1 cellular context compared by ENCODE assay signal in the genomic region with DNA sequence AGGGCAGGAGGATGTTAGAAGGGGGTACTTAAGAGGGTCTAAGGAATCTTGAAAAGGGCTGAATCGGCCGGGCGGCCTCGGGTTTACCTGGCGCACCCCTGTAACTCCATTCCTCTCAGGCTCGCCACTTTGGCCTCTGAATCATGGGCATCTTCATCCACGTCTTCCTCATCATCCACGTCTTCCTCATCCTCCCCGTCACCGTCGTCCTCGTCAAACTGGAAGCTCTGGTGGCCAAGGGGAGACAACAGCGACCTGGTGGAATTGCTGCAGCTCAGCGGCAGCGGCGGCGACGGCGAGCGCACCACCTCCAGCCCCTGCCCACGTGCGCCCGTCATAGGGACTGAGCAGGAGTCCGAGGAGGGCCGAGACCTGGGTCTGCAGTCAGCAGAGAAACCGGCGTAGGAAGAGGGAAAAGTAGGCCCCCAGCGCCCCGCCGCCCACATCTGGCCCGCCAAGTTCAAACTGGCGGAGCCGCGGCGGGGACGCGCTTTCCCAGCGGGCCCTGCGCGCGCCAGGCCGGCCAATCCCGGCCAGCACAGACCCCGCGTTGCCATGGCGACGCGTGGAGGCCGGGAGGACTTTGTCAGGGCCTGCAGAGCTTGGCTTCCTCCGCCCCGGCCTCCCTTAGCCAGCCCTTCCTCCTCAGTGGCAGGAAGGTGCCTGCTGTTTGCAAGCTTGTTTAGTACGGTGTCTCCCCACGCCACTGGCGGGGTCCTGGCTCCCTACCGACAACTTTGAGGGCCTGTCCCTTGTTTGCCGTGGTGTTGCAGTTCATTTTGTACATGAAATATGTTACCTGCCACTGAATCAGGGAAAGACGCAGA.
TF ChIP-seq lines count a peak whose summit lies in the region.

A gene with protein sequence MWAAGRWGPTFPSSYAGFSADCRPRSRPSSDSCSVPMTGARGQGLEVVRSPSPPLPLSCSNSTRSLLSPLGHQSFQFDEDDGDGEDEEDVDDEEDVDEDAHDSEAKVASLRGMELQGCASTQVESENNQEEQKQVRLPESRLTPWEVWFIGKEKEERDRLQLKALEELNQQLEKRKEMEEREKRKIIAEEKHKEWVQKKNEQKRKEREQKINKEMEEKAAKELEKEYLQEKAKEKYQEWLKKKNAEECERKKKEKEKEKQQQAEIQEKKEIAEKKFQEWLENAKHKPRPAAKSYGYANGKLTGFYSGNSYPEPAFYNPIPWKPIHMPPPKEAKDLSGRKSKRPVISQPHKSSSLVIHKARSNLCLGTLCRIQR (minus strand): TSS at position 467 of the 827 bp plus-strand sequence. CDS start 21 bp downstream, at position 446.

TF ChIP-seq in WTC11, 78 proteins besides CTCF, POLR2A, EP300 and RAD21 (continued from another document and continues in another):
- TF ChIP-seq, protein P1, sequence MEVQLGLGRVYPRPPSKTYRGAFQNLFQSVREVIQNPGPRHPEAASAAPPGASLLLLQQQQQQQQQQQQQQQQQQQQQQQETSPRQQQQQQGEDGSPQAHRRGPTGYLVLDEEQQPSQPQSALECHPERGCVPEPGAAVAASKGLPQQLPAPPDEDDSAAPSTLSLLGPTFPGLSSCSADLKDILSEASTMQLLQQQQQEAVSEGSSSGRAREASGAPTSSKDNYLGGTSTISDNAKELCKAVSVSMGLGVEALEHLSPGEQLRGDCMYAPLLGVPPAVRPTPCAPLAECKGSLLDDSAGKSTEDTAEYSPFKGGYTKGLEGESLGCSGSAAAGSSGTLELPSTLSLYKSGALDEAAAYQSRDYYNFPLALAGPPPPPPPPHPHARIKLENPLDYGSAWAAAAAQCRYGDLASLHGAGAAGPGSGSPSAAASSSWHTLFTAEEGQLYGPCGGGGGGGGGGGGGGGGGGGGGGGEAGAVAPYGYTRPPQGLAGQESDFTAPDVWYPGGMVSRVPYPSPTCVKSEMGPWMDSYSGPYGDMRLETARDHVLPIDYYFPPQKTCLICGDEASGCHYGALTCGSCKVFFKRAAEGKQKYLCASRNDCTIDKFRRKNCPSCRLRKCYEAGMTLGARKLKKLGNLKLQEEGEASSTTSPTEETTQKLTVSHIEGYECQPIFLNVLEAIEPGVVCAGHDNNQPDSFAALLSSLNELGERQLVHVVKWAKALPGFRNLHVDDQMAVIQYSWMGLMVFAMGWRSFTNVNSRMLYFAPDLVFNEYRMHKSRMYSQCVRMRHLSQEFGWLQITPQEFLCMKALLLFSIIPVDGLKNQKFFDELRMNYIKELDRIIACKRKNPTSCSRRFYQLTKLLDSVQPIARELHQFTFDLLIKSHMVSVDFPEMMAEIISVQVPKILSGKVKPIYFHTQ (CRISPR knock-in tag; IDR thresholded peaks at IDR 0.05): peak; percentile 3; the same call in 1 of the 2 replicates
- TF ChIP-seq SMAD4 (CRISPR knock-in tag; IDR thresholded peaks at IDR 0.05) (no peak), RELA (CRISPR knock-in tag; IDR thresholded peaks at IDR 0.05; ENCODE audit: borderline replicate concordance) (no peak), FOXP1 (CRISPR knock-in tag; IDR thresholded peaks at IDR 0.05; ENCODE audit: borderline replicate concordance) (no peak; the same call in 1 of the 2 replicates), OVOL2 (CRISPR knock-in tag; IDR thresholded peaks at IDR 0.05; ENCODE audit: borderline replicate concordance) (no peak), SOX15 (CRISPR knock-in tag; IDR thresholded peaks at IDR 0.05) (no peak), CBFB (CRISPR knock-in tag; IDR thresholded peaks at IDR 0.05; ENCODE audit: low read depth) (no peak), ZNF423 (CRISPR knock-in tag; IDR thresholded peaks at IDR 0.05) (no peak), TEAD4 (CRISPR knock-in tag; IDR thresholded peaks at IDR 0.05) (no peak), MYBL2 (CRISPR knock-in tag; IDR thresholded peaks at IDR 0.05) (no peak), ZNF263 (CRISPR knock-in tag; IDR thresholded peaks at IDR 0.05; ENCODE audit: low read depth) (peak; percentile 82), NR1H2 (CRISPR knock-in tag; IDR thresholded peaks at IDR 0.05) (no peak), CREB1 (CRISPR knock-in tag; IDR thresholded peaks at IDR 0.05) (no peak), ZNF219 (CRISPR knock-in tag; IDR thresholded peaks at IDR 0.05; ENCODE audit: borderline replicate concordance) (no peak), ZNF671 (CRISPR knock-in tag; IDR thresholded peaks at IDR 0.05) (peak; percentile 79; the same call in 1 of the 2 replicates), ZNF416 (CRISPR knock-in tag; IDR thresholded peaks at IDR 0.05) (peak; percentile 85), SP1 (CRISPR knock-in tag; conservative IDR thresholded peaks at IDR 0.05) (no peak; the same call in 1 of the 2 replicates), ZNF232 (CRISPR knock-in tag; IDR thresholded peaks at IDR 0.05) (no peak), ZNF121 (CRISPR knock-in tag; IDR thresholded peaks at IDR 0.05) (peak; percentile 68; the same call in 1 of the 2 replicates), TP53 (CRISPR knock-in tag; IDR thresholded peaks at IDR 0.05) (no peak), HMGA2 (CRISPR knock-in tag; IDR thresholded peaks at IDR 0.05) (no peak), SMAD3 (CRISPR knock-in tag; IDR thresholded peaks at IDR 0.05; ENCODE audit: borderline replicate concordance) (0 out of 2 replicates have a peak, but pooled peaks have one; percentile 60), ELF4 (CRISPR knock-in tag; IDR thresholded peaks at IDR 0.05; ENCODE audit: low read depth) (no peak)
- TF ChIP-seq, protein P2, sequence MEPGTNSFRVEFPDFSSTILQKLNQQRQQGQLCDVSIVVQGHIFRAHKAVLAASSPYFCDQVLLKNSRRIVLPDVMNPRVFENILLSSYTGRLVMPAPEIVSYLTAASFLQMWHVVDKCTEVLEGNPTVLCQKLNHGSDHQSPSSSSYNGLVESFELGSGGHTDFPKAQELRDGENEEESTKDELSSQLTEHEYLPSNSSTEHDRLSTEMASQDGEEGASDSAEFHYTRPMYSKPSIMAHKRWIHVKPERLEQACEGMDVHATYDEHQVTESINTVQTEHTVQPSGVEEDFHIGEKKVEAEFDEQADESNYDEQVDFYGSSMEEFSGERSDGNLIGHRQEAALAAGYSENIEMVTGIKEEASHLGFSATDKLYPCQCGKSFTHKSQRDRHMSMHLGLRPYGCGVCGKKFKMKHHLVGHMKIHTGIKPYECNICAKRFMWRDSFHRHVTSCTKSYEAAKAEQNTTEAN (CRISPR knock-in tag; IDR thresholded peaks at IDR 0.05): peak; percentile 32; the same call in 1 of the 2 replicates
- TF ChIP-seq, protein P3, sequence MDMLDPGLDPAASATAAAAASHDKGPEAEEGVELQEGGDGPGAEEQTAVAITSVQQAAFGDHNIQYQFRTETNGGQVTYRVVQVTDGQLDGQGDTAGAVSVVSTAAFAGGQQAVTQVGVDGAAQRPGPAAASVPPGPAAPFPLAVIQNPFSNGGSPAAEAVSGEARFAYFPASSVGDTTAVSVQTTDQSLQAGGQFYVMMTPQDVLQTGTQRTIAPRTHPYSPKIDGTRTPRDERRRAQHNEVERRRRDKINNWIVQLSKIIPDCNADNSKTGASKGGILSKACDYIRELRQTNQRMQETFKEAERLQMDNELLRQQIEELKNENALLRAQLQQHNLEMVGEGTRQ (CRISPR knock-in tag; IDR thresholded peaks at IDR 0.05): no peak; the same call in 1 of the 2 replicates
- TF ChIP-seq, protein P4, sequence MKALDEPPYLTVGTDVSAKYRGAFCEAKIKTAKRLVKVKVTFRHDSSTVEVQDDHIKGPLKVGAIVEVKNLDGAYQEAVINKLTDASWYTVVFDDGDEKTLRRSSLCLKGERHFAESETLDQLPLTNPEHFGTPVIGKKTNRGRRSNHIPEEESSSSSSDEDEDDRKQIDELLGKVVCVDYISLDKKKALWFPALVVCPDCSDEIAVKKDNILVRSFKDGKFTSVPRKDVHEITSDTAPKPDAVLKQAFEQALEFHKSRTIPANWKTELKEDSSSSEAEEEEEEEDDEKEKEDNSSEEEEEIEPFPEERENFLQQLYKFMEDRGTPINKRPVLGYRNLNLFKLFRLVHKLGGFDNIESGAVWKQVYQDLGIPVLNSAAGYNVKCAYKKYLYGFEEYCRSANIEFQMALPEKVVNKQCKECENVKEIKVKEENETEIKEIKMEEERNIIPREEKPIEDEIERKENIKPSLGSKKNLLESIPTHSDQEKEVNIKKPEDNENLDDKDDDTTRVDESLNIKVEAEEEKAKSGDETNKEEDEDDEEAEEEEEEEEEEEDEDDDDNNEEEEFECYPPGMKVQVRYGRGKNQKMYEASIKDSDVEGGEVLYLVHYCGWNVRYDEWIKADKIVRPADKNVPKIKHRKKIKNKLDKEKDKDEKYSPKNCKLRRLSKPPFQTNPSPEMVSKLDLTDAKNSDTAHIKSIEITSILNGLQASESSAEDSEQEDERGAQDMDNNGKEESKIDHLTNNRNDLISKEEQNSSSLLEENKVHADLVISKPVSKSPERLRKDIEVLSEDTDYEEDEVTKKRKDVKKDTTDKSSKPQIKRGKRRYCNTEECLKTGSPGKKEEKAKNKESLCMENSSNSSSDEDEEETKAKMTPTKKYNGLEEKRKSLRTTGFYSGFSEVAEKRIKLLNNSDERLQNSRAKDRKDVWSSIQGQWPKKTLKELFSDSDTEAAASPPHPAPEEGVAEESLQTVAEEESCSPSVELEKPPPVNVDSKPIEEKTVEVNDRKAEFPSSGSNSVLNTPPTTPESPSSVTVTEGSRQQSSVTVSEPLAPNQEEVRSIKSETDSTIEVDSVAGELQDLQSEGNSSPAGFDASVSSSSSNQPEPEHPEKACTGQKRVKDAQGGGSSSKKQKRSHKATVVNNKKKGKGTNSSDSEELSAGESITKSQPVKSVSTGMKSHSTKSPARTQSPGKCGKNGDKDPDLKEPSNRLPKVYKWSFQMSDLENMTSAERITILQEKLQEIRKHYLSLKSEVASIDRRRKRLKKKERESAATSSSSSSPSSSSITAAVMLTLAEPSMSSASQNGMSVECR (CRISPR knock-in tag; IDR thresholded peaks at IDR 0.05; ENCODE audit: borderline replicate concordance): peak; percentile 97; the same call in 1 of the 2 replicates
- TF ChIP-seq, protein P5, sequence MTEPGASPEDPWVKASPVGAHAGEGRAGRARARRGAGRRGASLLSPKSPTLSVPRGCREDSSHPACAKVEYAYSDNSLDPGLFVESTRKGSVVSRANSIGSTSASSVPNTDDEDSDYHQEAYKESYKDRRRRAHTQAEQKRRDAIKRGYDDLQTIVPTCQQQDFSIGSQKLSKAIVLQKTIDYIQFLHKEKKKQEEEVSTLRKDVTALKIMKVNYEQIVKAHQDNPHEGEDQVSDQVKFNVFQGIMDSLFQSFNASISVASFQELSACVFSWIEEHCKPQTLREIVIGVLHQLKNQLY (CRISPR knock-in tag; IDR thresholded peaks at IDR 0.05): 0 out of 2 replicates have a peak, but pooled peaks have one; percentile 32
- TF ChIP-seq, protein P6, sequence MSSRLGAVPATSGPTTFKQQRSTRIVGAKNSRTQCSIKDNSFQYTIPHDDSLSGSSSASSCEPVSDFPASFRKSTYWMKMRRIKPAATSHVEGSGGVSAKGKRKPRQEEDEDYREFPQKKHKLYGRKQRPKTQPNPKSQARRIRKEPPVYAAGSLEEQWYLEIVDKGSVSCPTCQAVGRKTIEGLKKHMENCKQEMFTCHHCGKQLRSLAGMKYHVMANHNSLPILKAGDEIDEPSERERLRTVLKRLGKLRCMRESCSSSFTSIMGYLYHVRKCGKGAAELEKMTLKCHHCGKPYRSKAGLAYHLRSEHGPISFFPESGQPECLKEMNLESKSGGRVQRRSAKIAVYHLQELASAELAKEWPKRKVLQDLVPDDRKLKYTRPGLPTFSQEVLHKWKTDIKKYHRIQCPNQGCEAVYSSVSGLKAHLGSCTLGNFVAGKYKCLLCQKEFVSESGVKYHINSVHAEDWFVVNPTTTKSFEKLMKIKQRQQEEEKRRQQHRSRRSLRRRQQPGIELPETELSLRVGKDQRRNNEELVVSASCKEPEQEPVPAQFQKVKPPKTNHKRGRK (CRISPR knock-in tag; IDR thresholded peaks at IDR 0.05; ENCODE audit: borderline replicate concordance): no peak
- TF ChIP-seq, protein P7, sequence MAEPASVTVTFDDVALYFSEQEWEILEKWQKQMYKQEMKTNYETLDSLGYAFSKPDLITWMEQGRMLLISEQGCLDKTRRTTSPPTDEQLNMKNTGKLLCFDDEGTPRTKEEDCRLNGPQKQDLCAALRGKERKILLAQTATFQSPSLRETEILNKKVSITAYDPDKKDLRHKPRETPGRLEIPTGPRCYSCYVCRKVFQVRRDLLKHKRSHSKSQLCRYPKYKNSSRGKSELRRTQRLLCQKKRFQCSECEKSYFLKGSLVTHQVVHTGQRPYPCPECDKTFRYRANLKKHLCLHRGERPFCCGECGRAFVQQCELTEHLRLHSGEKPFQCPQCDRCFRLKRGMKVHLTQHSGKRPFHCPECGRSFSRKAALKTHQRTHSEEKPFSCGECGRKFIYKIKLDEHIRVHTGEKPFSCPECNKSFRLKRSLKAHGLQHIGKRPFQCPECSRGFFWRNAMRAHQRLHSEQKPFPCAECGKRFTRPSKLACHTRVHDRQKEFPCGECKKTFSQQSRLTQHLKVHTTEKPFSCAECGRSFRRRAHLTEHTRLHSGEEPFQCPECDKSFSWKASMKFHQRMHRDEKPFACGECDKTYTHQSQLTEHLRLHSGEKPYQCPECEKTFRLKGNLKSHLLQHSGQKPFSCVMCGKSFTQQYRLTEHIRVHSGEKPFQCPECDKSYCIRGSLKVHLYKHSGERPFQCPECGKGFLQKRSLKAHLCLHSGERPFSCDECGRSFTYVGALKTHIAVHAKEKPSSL (CRISPR knock-in tag; conservative IDR thresholded peaks at IDR 0.05): no peak
- TF ChIP-seq, protein P8, sequence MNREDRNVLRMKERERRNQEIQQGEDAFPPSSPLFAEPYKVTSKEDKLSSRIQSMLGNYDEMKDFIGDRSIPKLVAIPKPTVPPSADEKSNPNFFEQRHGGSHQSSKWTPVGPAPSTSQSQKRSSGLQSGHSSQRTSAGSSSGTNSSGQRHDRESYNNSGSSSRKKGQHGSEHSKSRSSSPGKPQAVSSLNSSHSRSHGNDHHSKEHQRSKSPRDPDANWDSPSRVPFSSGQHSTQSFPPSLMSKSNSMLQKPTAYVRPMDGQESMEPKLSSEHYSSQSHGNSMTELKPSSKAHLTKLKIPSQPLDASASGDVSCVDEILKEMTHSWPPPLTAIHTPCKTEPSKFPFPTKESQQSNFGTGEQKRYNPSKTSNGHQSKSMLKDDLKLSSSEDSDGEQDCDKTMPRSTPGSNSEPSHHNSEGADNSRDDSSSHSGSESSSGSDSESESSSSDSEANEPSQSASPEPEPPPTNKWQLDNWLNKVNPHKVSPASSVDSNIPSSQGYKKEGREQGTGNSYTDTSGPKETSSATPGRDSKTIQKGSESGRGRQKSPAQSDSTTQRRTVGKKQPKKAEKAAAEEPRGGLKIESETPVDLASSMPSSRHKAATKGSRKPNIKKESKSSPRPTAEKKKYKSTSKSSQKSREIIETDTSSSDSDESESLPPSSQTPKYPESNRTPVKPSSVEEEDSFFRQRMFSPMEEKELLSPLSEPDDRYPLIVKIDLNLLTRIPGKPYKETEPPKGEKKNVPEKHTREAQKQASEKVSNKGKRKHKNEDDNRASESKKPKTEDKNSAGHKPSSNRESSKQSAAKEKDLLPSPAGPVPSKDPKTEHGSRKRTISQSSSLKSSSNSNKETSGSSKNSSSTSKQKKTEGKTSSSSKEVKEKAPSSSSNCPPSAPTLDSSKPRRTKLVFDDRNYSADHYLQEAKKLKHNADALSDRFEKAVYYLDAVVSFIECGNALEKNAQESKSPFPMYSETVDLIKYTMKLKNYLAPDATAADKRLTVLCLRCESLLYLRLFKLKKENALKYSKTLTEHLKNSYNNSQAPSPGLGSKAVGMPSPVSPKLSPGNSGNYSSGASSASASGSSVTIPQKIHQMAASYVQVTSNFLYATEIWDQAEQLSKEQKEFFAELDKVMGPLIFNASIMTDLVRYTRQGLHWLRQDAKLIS (CRISPR knock-in tag; IDR thresholded peaks at IDR 0.05; ENCODE audit: borderline replicate concordance): no peak
